In the genomic region with DNA sequence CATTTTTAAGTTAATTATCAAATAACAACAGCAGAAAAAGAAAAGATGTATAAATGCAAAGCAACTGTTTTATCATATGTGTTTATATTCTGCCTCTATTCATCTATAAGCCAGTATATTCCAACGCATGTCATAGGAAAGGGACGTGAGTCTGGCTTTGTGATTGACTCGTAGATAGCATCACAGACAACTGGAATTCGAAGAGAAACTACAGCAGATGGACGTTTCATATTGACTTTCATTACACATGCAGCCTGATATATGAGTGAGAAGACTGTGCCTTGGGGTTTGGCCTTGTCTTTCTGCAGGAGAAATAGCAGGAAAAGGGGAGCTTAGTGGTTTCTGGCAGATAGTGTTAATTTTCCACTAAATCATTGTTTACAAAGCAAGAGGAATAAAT, we compare ENCODE assay signal across 16 cellular contexts.
DNase-seq lines count a peak whose midpoint lies in the region; ATAC-seq and TF ChIP-seq lines count a peak whose summit lies in the region.
"Had no signal": no experiment of that assay in that cellular context is flagged by ENCODE, and none has a peak within 500 bp of the region (broad histone marks: within the 10 kb centered on the region; RNA-seq: fewer than 3 reads in every experiment).

No MANE protein-coding gene starts in this region.

- no peaks in the 10 kb centered on the region for H3K9me2 ChIP-seq in SK-N-SH

- H4K20me1 ChIP-seq in SK-N-SH (ENCODE audit: insufficient read depth) = no peaks in the 10 kb centered on the region
- H4K20me1 ChIP-seq: BLaER1 treated with 17β-estradiol and CSF1 and Interleukin-3, amounts not matched to agents 10 nM and 100 nM had no signal

- H3K4me2 ChIP-seq in SK-N-SH = no peak overlapping the region
- H3K4me2 ChIP-seq: BLaER1 treated with 17β-estradiol and CSF1 and Interleukin-3, amounts not matched to agents 10 nM and 100 nM had no signal

- H3K79me2 ChIP-seq in SK-N-SH (ENCODE audit: insufficient read depth) = no peaks in the 10 kb centered on the region

- WGBS in SK-N-SH (ENCODE audit: low lambda C conversion rate) = 17% methylated on average over 5 of the region's 5 CpGs

- TF ChIP-seq RAD21 in SK-N-SH (IDR thresholded peaks at IDR 0.05; ENCODE audit: low read length) = peak; percentile 13; the same call in 1 of the 2 replicates

- H3K9ac ChIP-seq in SK-N-SH = no peak overlapping the region
- H3K9ac ChIP-seq: BLaER1 treated with 17β-estradiol and CSF1 and Interleukin-3, amounts not matched to agents 10 nM and 100 nM; GM23248 had no signal

- H3K36me3 ChIP-seq in SK-N-SH (replicated peaks in 1 of 2; ENCODE audit: control insufficient read depth in 1 of 2, insufficient read depth in 2 of 2, low read length in 1 of 2) = no peaks in the 10 kb centered on the region
- no peaks in the 10 kb centered on the region for H3K36me3 ChIP-seq in effector memory CD4-positive, alpha-beta T cell (ENCODE audit: control insufficient read depth, insufficient read depth, low read length)
- H3K36me3 ChIP-seq: BLaER1 treated with 17β-estradiol and CSF1 and Interleukin-3, amounts not matched to agents 10 nM and 100 nM had no signal

- H2AFZ ChIP-seq in SK-N-SH (ENCODE audit: low read depth) = no peak overlapping the region
- H2AFZ ChIP-seq: GM23248 had no signal

- H3F3A ChIP-seq in SK-N-SH (replicated peaks; ENCODE audit: insufficient read depth) = no peaks in the 10 kb centered on the region

- no peak overlapping the region for H3K4me3 ChIP-seq in SK-N-SH (ENCODE audit: low read depth in 2 of 2, low read length in 1 of 2)
- no peak overlapping the region for H3K4me3 ChIP-seq in effector memory CD4-positive, alpha-beta T cell (ENCODE audit: insufficient read depth, low read depth, low read length, poor library complexity, severe bottlenecking)
- H3K4me3 ChIP-seq: BLaER1 treated with 17β-estradiol and CSF1 and Interleukin-3, amounts not matched to agents 10 nM and 100 nM; GM23248 had no signal

- TF ChIP-seq CTCF in SK-N-SH (IDR thresholded peaks at IDR 0.05) = no peak

- CTCF ChIA-PET in SK-N-SH (lab: Yijun Ruan, JAX) = interaction anchor here (0.7 to 2.0 kb wide), 2 partner anchors 55 to 86 kb away, joined by 5 to 6 read pairs; no protein-coding TSS in a partner anchor

- peaks cover 0 to 7% of the 10 kb centered on the region in 2 experiments; a peak in 2 of 4 replicates for H3K4me1 ChIP-seq in SK-N-SH (ENCODE audit: control insufficient read depth in 1 of 2, insufficient read depth in 2 of 2, low read depth in 1 of 2, low read length in 1 of 2)
- H3K4me1 ChIP-seq in effector memory CD4-positive, alpha-beta T cell (ENCODE audit: control insufficient read depth, insufficient read depth, low read length, poor library complexity, severe bottlenecking) = no peaks in the 10 kb centered on the region
- H3K4me1 ChIP-seq: BLaER1 treated with 17β-estradiol and CSF1 and Interleukin-3, amounts not matched to agents 10 nM and 100 nM had no signal

- POLR2A ChIA-PET in SK-N-SH (lab: Yijun Ruan, JAX) = no interaction called here

- peak overlapping the region in 1 of 2 experiments; percentile 95; a peak in 2 of 4 replicates for H3K27ac ChIP-seq in SK-N-SH (ENCODE audit: low read depth in 2 of 2, low read length in 1 of 2)
- H3K27ac ChIP-seq in effector memory CD4-positive, alpha-beta T cell (ENCODE audit: insufficient read depth, low read length, poor library complexity, severe bottlenecking) = no peak overlapping the region
- H3K27ac ChIP-seq: BLaER1 treated with 17β-estradiol and CSF1 and Interleukin-3, amounts not matched to agents 10 nM and 100 nM; GM23248 had no signal

- H3K9me3 ChIP-seq in SK-N-SH = no peaks in the 10 kb centered on the region
- H3K9me3 ChIP-seq in effector memory CD4-positive, alpha-beta T cell (ENCODE audit: control insufficient read depth, low read length) = no peaks in the 10 kb centered on the region
- H3K9me3 ChIP-seq: BLaER1 treated with 17β-estradiol and CSF1 and Interleukin-3, amounts not matched to agents 10 nM and 100 nM had no signal

- DNase-seq in SK-N-SH (no peak), DMS 273 (lab: John Stamatoyannopoulos, UW; ENCODE audit: unreplicated experiment) (peak; percentile 76), NCI-H69 (lab: John Stamatoyannopoulos, UW) (peak; percentile 10), A172 (ENCODE audit: low spot score) (no peak)
- no peak for DNase-seq in effector memory CD4-positive, alpha-beta T cell
- DNase-seq: 8988T; CD4-positive, alpha-beta T cell; CD8-positive, alpha-beta memory T cell; DMS153; DND-41; GM23248; H7 had no signal

- ATAC-seq in SK-N-SH treated with all-trans-retinoic acid at 6 μM for 48 hours (no peak), HG03565 (IDR thresholded peaks at IDR 0.05; ENCODE audit: unreplicated experiment) (no peak)
- ATAC-seq: HCT116 had no signal

- no peaks in the 10 kb centered on the region for H3K27me3 ChIP-seq in SK-N-SH (ENCODE audit: insufficient read depth)
- H3K27me3 ChIP-seq in effector memory CD4-positive, alpha-beta T cell (replicated peaks; ENCODE audit: control insufficient read depth, insufficient read depth, low read length, poor library complexity, severe bottlenecking) = no peaks in the 10 kb centered on the region
- H3K27me3 ChIP-seq: BLaER1 treated with 17β-estradiol and CSF1 and Interleukin-3, amounts not matched to agents 10 nM and 100 nM had no signal

- peak in 1 of 2 experiments; percentile 79; a peak in 2 of 4 replicates for TF ChIP-seq EP300 in SK-N-SH (IDR thresholded peaks at IDR 0.05; ENCODE audit: borderline replicate concordance in 1 of 2, low read depth in 1 of 2, low read length in 1 of 2)

TF ChIP-seq in SK-N-SH, 30 proteins besides CTCF, POLR2A, EP300 and RAD21:
- TF ChIP-seq MXI1 (IDR thresholded peaks at IDR 0.05; ENCODE audit: low read depth, low read length) = no peak
- TF ChIP-seq, protein P1, sequence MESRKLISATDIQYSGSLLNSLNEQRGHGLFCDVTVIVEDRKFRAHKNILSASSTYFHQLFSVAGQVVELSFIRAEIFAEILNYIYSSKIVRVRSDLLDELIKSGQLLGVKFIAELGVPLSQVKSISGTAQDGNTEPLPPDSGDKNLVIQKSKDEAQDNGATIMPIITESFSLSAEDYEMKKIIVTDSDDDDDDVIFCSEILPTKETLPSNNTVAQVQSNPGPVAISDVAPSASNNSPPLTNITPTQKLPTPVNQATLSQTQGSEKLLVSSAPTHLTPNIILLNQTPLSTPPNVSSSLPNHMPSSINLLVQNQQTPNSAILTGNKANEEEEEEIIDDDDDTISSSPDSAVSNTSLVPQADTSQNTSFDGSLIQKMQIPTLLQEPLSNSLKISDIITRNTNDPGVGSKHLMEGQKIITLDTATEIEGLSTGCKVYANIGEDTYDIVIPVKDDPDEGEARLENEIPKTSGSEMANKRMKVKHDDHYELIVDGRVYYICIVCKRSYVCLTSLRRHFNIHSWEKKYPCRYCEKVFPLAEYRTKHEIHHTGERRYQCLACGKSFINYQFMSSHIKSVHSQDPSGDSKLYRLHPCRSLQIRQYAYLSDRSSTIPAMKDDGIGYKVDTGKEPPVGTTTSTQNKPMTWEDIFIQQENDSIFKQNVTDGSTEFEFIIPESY (IDR thresholded peaks at IDR 0.05; ENCODE audit: borderline replicate concordance, low read depth) = no peak
- TF ChIP-seq GATA2 (CRISPR knock-in tag; IDR thresholded peaks at IDR 0.05) = peak; percentile 84
- no peak for TF ChIP-seq FOSL2 (IDR thresholded peaks at IDR 0.05; ENCODE audit: borderline replicate concordance, low read depth)
- peak; percentile 46 for TF ChIP-seq CHD2 (IDR thresholded peaks at IDR 0.05; ENCODE audit: low read length, partially characterized antibody)
- TF ChIP-seq TAF1 (IDR thresholded peaks at IDR 0.05; ENCODE audit: borderline replicate concordance, low read depth, low read length) = no peak

TF ChIP-seq in SK-N-SH treated with all-trans-retinoic acid at 6 μM for 48 hours, 23 proteins besides CTCF, POLR2A, EP300 and RAD21:
- no peak for TF ChIP-seq OSR1 (CRISPR knock-in tag; IDR thresholded peaks at IDR 0.05)

Comparison
In these comparisons a context has a peak if more than half of its experiments do, and no peak if none do; other contexts are left out.
1. DNase-seq: peak in DMS 273 (single experiment) and NCI-H69 (single experiment); none in SK-N-SH (single experiment), effector memory CD4-positive, alpha-beta T cell (0 of 3) and A172 (single experiment).